2 cellular contexts compared by ENCODE assay signal in genomic region chr2:128362889-128363228, GRCh38.
TF ChIP-seq lines count a peak whose summit lies in the region.

No MANE protein-coding gene starts in this region.

TF ChIP-seq in IMR-90, 13 proteins besides CTCF, POLR2A, EP300 and RAD21:
- no peak for TF ChIP-seq SMC3 (IDR thresholded peaks at IDR 0.05; ENCODE audit: low read depth, low read length)
- TF ChIP-seq MAZ (IDR thresholded peaks at IDR 0.05; ENCODE audit: borderline replicate concordance, low read depth, low read length), result peak; percentile 45; the same call in 1 of the 2 replicates

TF ChIP-seq in H1, 55 proteins besides CTCF, POLR2A, EP300 and RAD21:
- TF ChIP-seq MAX (IDR thresholded peaks at IDR 0.05), result peak; percentile 38; the same call in 1 of the 2 replicates
- peak; percentile 46; the same call in 1 of the 2 replicates for TF ChIP-seq CHD2 (IDR thresholded peaks at IDR 0.05; ENCODE audit: low read length)
- 0 out of 2 replicates have a peak, but pooled peaks have one; percentile 79 for TF ChIP-seq TCF12 (IDR thresholded peaks at IDR 0.05; ENCODE audit: low read depth, low read length)
- TF ChIP-seq NRF1 (IDR thresholded peaks at IDR 0.05; ENCODE audit: low read depth, low read length), result no peak
- peak; percentile 52; the same call in 1 of the 2 replicates for TF ChIP-seq TBP (IDR thresholded peaks at IDR 0.05; ENCODE audit: low read depth, low read length)
- no peak for TF ChIP-seq SAP30 (IDR thresholded peaks at IDR 0.05; ENCODE audit: insufficient read depth, insufficient replicate concordance, low read length)
- TF ChIP-seq SP1 (IDR thresholded peaks at IDR 0.05; ENCODE audit: low read depth, low read length), result peak; percentile 93
- TF ChIP-seq TEAD4 (IDR thresholded peaks at IDR 0.05; ENCODE audit: low read depth, low read length), result peak; percentile 100
- TF ChIP-seq JUN (IDR thresholded peaks at IDR 0.05; ENCODE audit: low read depth, low read length), result no peak
- TF ChIP-seq SP4 (IDR thresholded peaks at IDR 0.05; ENCODE audit: low read length), result 0 out of 2 replicates have a peak, but pooled peaks have one; percentile 26
- no peak for TF ChIP-seq EZH2 (IDR thresholded peaks at IDR 0.05; ENCODE audit: low read depth, low read length, severe bottlenecking)
- TF ChIP-seq TAF1 (IDR thresholded peaks at IDR 0.05; ENCODE audit: low read depth, low read length), result peak; percentile 74
- TF ChIP-seq YY1 (IDR thresholded peaks at IDR 0.05; ENCODE audit: low read depth, low read length), result 0 out of 2 replicates have a peak, but pooled peaks have one; percentile 26
- TF ChIP-seq CHD1 (IDR thresholded peaks at IDR 0.05; ENCODE audit: low read depth, low read length), result no peak
- TF ChIP-seq KDM4A (IDR thresholded peaks at IDR 0.05; ENCODE audit: low read depth, low read length, severe bottlenecking), result no peak
- TF ChIP-seq ATF2 (IDR thresholded peaks at IDR 0.05; ENCODE audit: low read length), result no peak
- TF ChIP-seq TAF7 (optimal IDR thresholded peaks at IDR 0.05; ENCODE audit: borderline replicate concordance, low read depth, low read length), result no peak
- TF ChIP-seq CTBP2 (IDR thresholded peaks at IDR 0.05; ENCODE audit: borderline replicate concordance, insufficient read depth, insufficient read length, low read length), result no peak
- no peak for TF ChIP-seq FOSL1 (IDR thresholded peaks at IDR 0.05; ENCODE audit: insufficient read depth, low read depth, low read length)
- no peak for TF ChIP-seq SIX5 (IDR thresholded peaks at IDR 0.05; ENCODE audit: low read depth, low read length)
- TF ChIP-seq ASH2L (IDR thresholded peaks at IDR 0.05; ENCODE audit: low read length), result peak; percentile 93
- no peak for TF ChIP-seq KDM1A (IDR thresholded peaks at IDR 0.05; ENCODE audit: borderline replicate concordance, low read length)
- TF ChIP-seq PHF8 (conservative IDR thresholded peaks at IDR 0.05; ENCODE audit: low read depth, low read length), result no peak
- TF ChIP-seq BCL11A (IDR thresholded peaks at IDR 0.05; ENCODE audit: low read depth in 2 of 2, low read length in 2 of 2), result no peak
- TF ChIP-seq EGR1 (IDR thresholded peaks at IDR 0.05; ENCODE audit: borderline replicate concordance, low read depth, low read length), result no peak
- TF ChIP-seq RBBP5 (IDR thresholded peaks at IDR 0.05; ENCODE audit: borderline replicate concordance, low read depth, low read length), result 0 out of 2 replicates have a peak, but pooled peaks have one; percentile 13
- no peak for TF ChIP-seq E2F6 (IDR thresholded peaks at IDR 0.05)
- peak; percentile 38; the same call in 1 of the 2 replicates for TF ChIP-seq CREB1 (IDR thresholded peaks at IDR 0.05)
- no peak for TF ChIP-seq GTF2F1 (IDR thresholded peaks at IDR 0.05; ENCODE audit: borderline replicate concordance, low read depth, low read length)
